Comparison of ENCODE assay signal across 28 cellular contexts in genomic region chr11:115398333-115398732, GRCh38.
"Had no signal": no experiment of that assay in that cellular context is flagged by ENCODE, and none has a peak within 500 bp of the region (broad histone marks: within the 10 kb centered on the region; RNA-seq: fewer than 3 reads in every experiment).

No MANE protein-coding gene starts in this region.

- DNase-seq: activated CD4-positive, alpha-beta memory T cell treated with anti-CD3 and anti-CD28 coated beads for 36 hours; activated CD4-positive, alpha-beta T cell treated with anti-CD3 and anti-CD28 coated beads for 36 hours; activated CD4-positive, alpha-beta T cell treated with anti-CD3 and anti-CD28 coated beads, Interleukin-2, amount 10 ng/mL, durations not matched to agents 24 days and 14 days; activated CD4-positive, CD25-positive, alpha-beta regulatory T cell; activated CD4-positive, CD25-positive, alpha-beta regulatory T cell treated with anti-CD3 and anti-CD28 coated beads, Interleukin-2, amount 50 U/mL, for 72 hours; activated CD8-positive, alpha-beta memory T cell treated with anti-CD3 and anti-CD28 coated beads, Interleukin-2, amount 10 ng/mL, durations not matched to agents 7 days and 5 days; activated CD8-positive, alpha-beta memory T cell treated with anti-CD3 and anti-CD28 coated beads, Interleukin-2, amount 50 U/mL, for 4 hours; activated CD8-positive, alpha-beta T cell treated with anti-CD3 and anti-CD28 coated beads, Interleukin-2, amount 10 ng/mL, durations not matched to agents 7 days and 5 days; activated effector memory CD4-positive, alpha-beta T cell treated with anti-CD3 and anti-CD28 coated beads, Interleukin-2, amount 50 U/mL, for 16 hours; activated naive CD4-positive, alpha-beta T cell treated with anti-CD3 and anti-CD28 coated beads for 36 hours; activated naive CD8-positive, alpha-beta T cell treated with anti-CD3 and anti-CD28 coated beads for 36 hours; activated naive CD8-positive, alpha-beta T cell treated with anti-CD3 and anti-CD28 coated beads, Interleukin-2, amount 50 U/mL, for 24 hours; activated T-cell treated with anti-CD3 and anti-CD28 coated beads, Interleukin-2, amount 50 U/mL, for 1 hour; activated T-cell treated with anti-CD3 and anti-CD28 coated beads, Interleukin-2, amount 50 U/mL, for 48 hours; adrenal gland; amygdala; aorta; body of pancreas; dorsolateral prefrontal cortex; effector memory CD4-positive, alpha-beta T cell; endodermal cell; erythroblast; foreskin melanocyte; heart right ventricle; T-helper 2 cell had no signal

- H3K27ac ChIP-seq: adrenal gland, body of pancreas, coronary artery, esophagus muscularis mucosa, gastroesophageal sphincter, heart right ventricle had no signal

- H3K4me3 ChIP-seq: adrenal gland, body of pancreas, coronary artery, dorsolateral prefrontal cortex, esophagus muscularis mucosa, gastroesophageal sphincter, heart right ventricle had no signal

- H3K36me3 ChIP-seq: adrenal gland, esophagus muscularis mucosa, gastroesophageal sphincter, heart right ventricle had no signal

- H3K27me3 ChIP-seq: adrenal gland, body of pancreas, dorsolateral prefrontal cortex, esophagus muscularis mucosa, gastroesophageal sphincter, heart right ventricle had no signal

- ATAC-seq: activated CD4-positive, alpha-beta T cell treated with anti-CD3 and anti-CD28 coated beads for 36 hours; activated CD8-positive, alpha-beta memory T cell treated with anti-CD3 and anti-CD28 coated beads, Interleukin-2, amount 10 ng/mL, durations not matched to agents 7 days and 5 days; activated CD8-positive, alpha-beta T cell treated with anti-CD3 and anti-CD28 coated beads, Interleukin-2, amount 10 ng/mL, durations not matched to agents 7 days and 5 days; activated naive CD8-positive, alpha-beta T cell treated with anti-CD3 and anti-CD28 coated beads, Interleukin-2, amount 50 U/mL, for 24 hours; body of pancreas; gastroesophageal sphincter; heart right ventricle had no signal

- H3K9me3 ChIP-seq: adrenal gland, body of pancreas, esophagus muscularis mucosa, gastroesophageal sphincter, heart right ventricle had no signal

- H3K4me1 ChIP-seq: adrenal gland, body of pancreas, gastroesophageal sphincter had no signal
